8 cellular contexts compared by ENCODE assay signal in genomic region chr16:27314161-27314723, GRCh38. TPM values are rescaled to one million over a fixed set of nuclear protein-coding genes. Genes with fewer than 3 reads are reported as not detected.
DNase-seq lines count a peak whose midpoint lies in the region; ATAC-seq and TF ChIP-seq lines count a peak whose summit lies in the region.

No MANE protein-coding gene starts in this region.

- H3K4me1 ChIP-seq in ascending aorta (peaks cover 3 to 18% of the 10 kb centered on the region in 2 donors), hepatocyte (ENCODE audit: insufficient read depth) (peaks cover 27% of the 10 kb centered on the region), gastrocnemius medialis (peaks cover 8% of the 10 kb centered on the region in 2 donors)

- peak overlapping the region; percentile 92 for H3K4me2 ChIP-seq in hepatocyte

- peak overlapping the region; percentile 85 to 90 for H3K4me3 ChIP-seq in ascending aorta
- peak overlapping the region; percentile 23 for H3K4me3 ChIP-seq in hepatocyte
- peak overlapping the region; percentile 59 to 73 (median 66) for H3K4me3 ChIP-seq in gastrocnemius medialis

- peak overlapping the region; percentile 60 for H2AFZ ChIP-seq in hepatocyte

- no peak for TF ChIP-seq POLR2A in gastrocnemius medialis (IDR thresholded peaks at IDR 0.05)

- 4% methylated on average over 20 of the region's 39 CpGs for WGBS in hepatocyte (ENCODE audit: low lambda C conversion rate, missing lambda C conversion rate)

- no peaks in the 10 kb centered on the region for H3K9me2 ChIP-seq in hepatocyte (replicated peaks; ENCODE audit: insufficient read depth)

- no peaks in the 10 kb centered on the region for H4K20me1 ChIP-seq in hepatocyte (ENCODE audit: insufficient read depth, poor library complexity, severe bottlenecking)

- no peak for TF ChIP-seq CTCF in ascending aorta (IDR thresholded peaks at IDR 0.05)
- TF ChIP-seq CTCF in hepatocyte (IDR thresholded peaks at IDR 0.05; ENCODE audit: poor library complexity): no peak
- no peak for TF ChIP-seq CTCF in gastrocnemius medialis (IDR thresholded peaks at IDR 0.05 in 4 of 5, conservative IDR thresholded peaks at IDR 0.05 in 1 of 5)

- no peaks in the 10 kb centered on the region for H3K27me3 ChIP-seq in ascending aorta
- H3K27me3 ChIP-seq in hepatocyte: no peaks in the 10 kb centered on the region
- H3K27me3 ChIP-seq in gastrocnemius medialis: peaks cover 7 to 15% (median 13%) of the 10 kb centered on the region in 3 donors

- ATAC-seq in HG02610 (IDR thresholded peaks at IDR 0.05; ENCODE audit: unreplicated experiment) (peak; percentile 23), gastrocnemius medialis (peak; percentile 23 to 45)

- DNase-seq in DMS114 treated with DMSO at 0.1 percent for 48 hours (lab: John Stamatoyannopoulos, UW; ENCODE audit: unreplicated experiment): peak; percentile 9
- DNase-seq in SK-MEL-5 (ENCODE audit: low read depth, low spot score): peak; percentile 23
- peak; percentile 48 to 89 for DNase-seq in ascending aorta (ENCODE audit: low spot score in 2 of 2)
- peak; percentile 76 for DNase-seq in hepatocyte (ENCODE audit: low spot score)
- DNase-seq in gastrocnemius medialis: no peak
- no peak for DNase-seq in MV-4-11 (lab: John Stamatoyannopoulos, UW)
- no peak for DNase-seq in NCI-H1436 (lab: John Stamatoyannopoulos, UW)

- intact Hi-C loops in ascending aorta (cut with DNase I) (loop anchor here (5.0 to 10.0 kb wide), 2 partner anchors 51 to 77 kb away; no protein-coding TSS in a partner anchor), gastrocnemius medialis (cut with DNase I; ENCODE audit: low total_unique reads) (no loop called here)

- in situ Hi-C loops in SK-MEL-5 (cut with HindIII; ENCODE audit: low pct_unique_long_range_greater_than_20kb, low sequenced_read_pairs): no loop called here
- in situ Hi-C loops in gastrocnemius medialis (cut with MboI; ENCODE audit: low sequenced_read_pairs in 4 of 4): loop anchor here in 1 of 4 donors (25.0 kb wide), 1 partner anchor 98 kb away; the partner anchor contains the start of gene IL21R

- H3K27ac ChIP-seq in ascending aorta: peak overlapping the region; percentile 93 to 98
- H3K27ac ChIP-seq in hepatocyte: peak overlapping the region; percentile 94
- peak overlapping the region; percentile 78 to 88 (median 82) for H3K27ac ChIP-seq in gastrocnemius medialis

- H3K79me2 ChIP-seq in hepatocyte: peaks cover 41% of the 10 kb centered on the region

- no peaks in the 10 kb centered on the region for H3K36me3 ChIP-seq in ascending aorta
- no peaks in the 10 kb centered on the region for H3K36me3 ChIP-seq in hepatocyte (replicated peaks; ENCODE audit: insufficient read depth, low read depth)
- no peaks in the 10 kb centered on the region for H3K36me3 ChIP-seq in gastrocnemius medialis

- H3K9me3 ChIP-seq in ascending aorta (no peaks in the 10 kb centered on the region), hepatocyte (ENCODE audit: low read depth) (no peaks in the 10 kb centered on the region), gastrocnemius medialis (no peaks in the 10 kb centered on the region)

RNA-seq across cellular contexts. Expression of gene IL4R, which starts 0.5 kb away (rescaled TPM):
- 5.3 and 5.6 TPM in 2 replicates for total RNA-seq in SK-MEL-5 (2014; rRNA removed; shearing (Covaris generic))
- polyA plus RNA-seq in SK-MEL-5 (2015; cell fraction: cytosol; rRNA removed): 9.7 and 18.4 TPM in 2 replicates
- 18.5 and 21.0 TPM in 2 replicates for polyA plus RNA-seq in SK-MEL-5 (2015; cell fraction: nucleus; rRNA removed)
- total RNA-seq in ascending aorta (88.7 TPM), hepatocyte (19.0 and 23.6 TPM in 2 replicates), gastrocnemius medialis (1 to 10 TPM; 4.5 to 7.4 (median 6.5) TPM)
- polyA plus RNA-seq in hepatocyte: 20.9 and 22.3 TPM in 2 replicates

RNA-seq across cellular contexts. Expression of gene NSMCE1, which starts 45.7 kb away (rescaled TPM):
- total RNA-seq in SK-MEL-5 (2014; rRNA removed; shearing (Covaris generic)): 65.8 and 77.3 TPM in 2 replicates
- 46.0 and 59.3 TPM in 2 replicates for polyA plus RNA-seq in SK-MEL-5 (2015; cell fraction: cytosol; rRNA removed)
- polyA plus RNA-seq in SK-MEL-5 (2015; cell fraction: nucleus; rRNA removed): 7.4 and 21.3 TPM in 2 replicates
- total RNA-seq in ascending aorta (6.8 TPM), hepatocyte (35.0 and 40.8 TPM in 2 replicates), gastrocnemius medialis (10 to 100 TPM; 20.2 to 29.1 (median 22.0) TPM)
- polyA plus RNA-seq in hepatocyte: 58.2 and 66.3 TPM in 2 replicates

Comparison
In these comparisons a context has a peak if more than half of its experiments do, and no peak if none do; other contexts are left out.
1. DNase-seq: peak in DMS114 treated with DMSO at 0.1 percent for 48 hours (single experiment), SK-MEL-5 (single experiment), ascending aorta (2 of 2) and hepatocyte (single experiment); none in gastrocnemius medialis (0 of 2), MV-4-11 (single experiment) and NCI-H1436 (single experiment).
2. H3K4me3 ChIP-seq: peak in every context shown above with its lines; median percentile 88 in ascending aorta; 66 in gastrocnemius medialis; 23 in hepatocyte.
3. Peak in every context shown above with its lines, with median percentiles within 50 percentile points of each other: H3K27ac ChIP-seq.